11 cellular contexts compared by ENCODE assay signal in the genomic region with DNA sequence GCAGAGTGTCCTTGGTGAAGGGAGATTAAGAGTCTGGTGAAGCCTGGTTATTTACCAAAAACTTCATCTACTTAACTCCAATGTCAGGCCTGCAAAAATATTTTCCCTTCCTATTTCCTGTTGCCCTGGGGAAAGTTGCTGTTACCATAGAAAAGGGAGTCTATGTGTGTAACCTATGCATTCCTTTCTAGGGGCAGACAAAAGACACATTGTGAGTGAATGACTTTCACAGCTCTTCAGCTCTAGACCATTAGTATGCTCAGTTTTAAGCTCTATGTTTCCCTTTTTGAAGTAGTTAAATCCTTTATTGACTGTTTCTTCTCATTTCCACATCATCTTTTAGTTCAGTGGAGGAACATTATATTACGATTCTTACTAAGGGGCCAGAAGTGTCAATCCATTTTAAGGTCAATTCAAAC. TPM values are rescaled to one million over a fixed set of nuclear protein-coding genes. Genes with fewer than 3 reads are reported as not detected.
A peak's percentile ranks its signal among the peaks of the same experiment; 100 is the strongest.
DNase-seq lines count a peak whose midpoint lies in the region; ATAC-seq, FAIRE-seq and TF ChIP-seq lines count a peak whose summit lies in the region.
"Had no signal": no experiment of that assay in that cellular context is flagged by ENCODE, and none has a peak within 500 bp of the region (broad histone marks: within the 10 kb centered on the region; RNA-seq: fewer than 3 reads in every experiment).

No MANE protein-coding gene starts in this region.

- no peaks in the 10 kb centered on the region for H3K79me2 ChIP-seq in OCI-LY7 (ENCODE audit: insufficient read depth, low read depth, low read length)

- CTCF ChIA-PET in OCI-LY7 (lab: Charles Lee; ENCODE audit: unreplicated experiment): no interaction called here

- H3K27me3 ChIP-seq in H7 (ENCODE audit: control insufficient read depth, insufficient read depth, low read length) (no peaks in the 10 kb centered on the region), SJSA1 (replicated peaks) (no peaks in the 10 kb centered on the region), pancreas (no peaks in the 10 kb centered on the region)
- no peaks in the 10 kb centered on the region for H3K27me3 ChIP-seq in effector memory CD4-positive, alpha-beta T cell (replicated peaks; ENCODE audit: control insufficient read depth, insufficient read depth, low read length, poor library complexity, severe bottlenecking)
- H3K27me3 ChIP-seq: colonic mucosa had no signal

- intact Hi-C loops in pancreas (cut with DNase I) (no loop called here), OCI-LY7 (cut with micrococcal nuclease; ENCODE audit: unreplicated experiment) (no loop called here)

- H3K4me1 ChIP-seq in SJSA1 (replicated peaks) (peaks cover 38% of the 10 kb centered on the region), pancreas (peaks cover 4 to 9% (median 4%) of the 10 kb centered on the region in 3 donors), OCI-LY7 (ENCODE audit: insufficient read depth, low read length, poor library complexity, severe bottlenecking) (no peaks in the 10 kb centered on the region)
- no peaks in the 10 kb centered on the region for H3K4me1 ChIP-seq in effector memory CD4-positive, alpha-beta T cell (ENCODE audit: control insufficient read depth, insufficient read depth, low read length, poor library complexity, severe bottlenecking)
- H3K4me1 ChIP-seq: colonic mucosa had no signal

- H3K9me2 ChIP-seq in OCI-LY7 (ENCODE audit: insufficient read depth, low read length): no peaks in the 10 kb centered on the region

- WGBS in pancreas, 2 donors: 73 to 78% methylated on average over 1 of the region's 1 CpG

- no TSS peak for BruUV-seq in OCI-LY7 (replicated peaks; lab: Mats Ljungman, UMichigan)

- H3K4me3 ChIP-seq in H7 (ENCODE audit: insufficient read depth, low read depth, low read length) (no peak overlapping the region), SJSA1 (no peak overlapping the region), fibroblast of villous mesenchyme (ENCODE audit: low read depth, low read length) (no peak overlapping the region), pancreas (no peak overlapping the region), OCI-LY7 (ENCODE audit: low read depth, low read length, poor library complexity, severe bottlenecking) (no peak overlapping the region)
- no peak overlapping the region for H3K4me3 ChIP-seq in effector memory CD4-positive, alpha-beta T cell (ENCODE audit: insufficient read depth, low read depth, low read length, poor library complexity, severe bottlenecking)
- H3K4me3 ChIP-seq: colonic mucosa had no signal

- no peaks in the 10 kb centered on the region for H3K36me3 ChIP-seq in H7 (replicated peaks; ENCODE audit: control insufficient read depth, insufficient read depth, low read length)
- no peaks in the 10 kb centered on the region for H3K36me3 ChIP-seq in SJSA1
- H3K36me3 ChIP-seq in pancreas: no peaks in the 10 kb centered on the region
- H3K36me3 ChIP-seq in OCI-LY7 (ENCODE audit: insufficient read depth, low read length): no peaks in the 10 kb centered on the region
- no peaks in the 10 kb centered on the region for H3K36me3 ChIP-seq in effector memory CD4-positive, alpha-beta T cell (ENCODE audit: control insufficient read depth, insufficient read depth, low read length)
- H3K36me3 ChIP-seq: colonic mucosa had no signal

- TF ChIP-seq CTCF in fibroblast of villous mesenchyme (IDR thresholded peaks at IDR 0.05; ENCODE audit: insufficient read depth, low read depth, low read length) (no peak), pancreas (IDR thresholded peaks at IDR 0.05) (no peak), OCI-LY7 (conservative IDR thresholded peaks at IDR 0.05; ENCODE audit: low read length) (no peak)

- H3K9me3 ChIP-seq in SJSA1 (replicated peaks) (no peaks in the 10 kb centered on the region), pancreas (no peaks in the 10 kb centered on the region), OCI-LY7 (ENCODE audit: low read length) (no peaks in the 10 kb centered on the region)
- no peaks in the 10 kb centered on the region for H3K9me3 ChIP-seq in effector memory CD4-positive, alpha-beta T cell (ENCODE audit: control insufficient read depth, low read length)
- H3K9me3 ChIP-seq: colonic mucosa had no signal

- H2AFZ ChIP-seq in OCI-LY7 (ENCODE audit: low read length): no peak overlapping the region

- DNase-seq in H7 (peak; percentile 7), SJSA1 (ENCODE audit: low read depth in 1 of 2, low spot score in 2 of 2) (peak in 1 of 2 experiments; percentile 70), fibroblast of villous mesenchyme (ENCODE audit: low read depth) (peak; percentile 63), pancreas (no peak), OCI-LY7 (ENCODE audit: low spot score) (no peak), occipital lobe (lab: John Stamatoyannopoulos, UW) (no peak)
- DNase-seq in effector memory CD4-positive, alpha-beta T cell: no peak
- DNase-seq in stimulated activated CD4-positive, alpha-beta T cell treated with anti-CD3 and anti-CD28 coated beads, Interleukin-15, amount 100 ng/mL, for 24 hours: no peak
- DNase-seq: activated T-cell treated with anti-CD3 and anti-CD28 coated beads, Interleukin-2, amount 50 U/mL, for 1 hour; colonic mucosa; T-helper 9 cell had no signal

- no peak overlapping the region for H3K4me2 ChIP-seq in OCI-LY7 (ENCODE audit: low read length)

- POLR2A ChIA-PET in OCI-LY7 (lab: Charles Lee): interaction anchor here (0.6 kb wide), 1 partner anchor 171 kb away, joined by 3 read pairs; no protein-coding TSS in a partner anchor

- peak overlapping the region; percentile 89 for H3K27ac ChIP-seq in SJSA1
- H3K27ac ChIP-seq in pancreas: peak overlapping the region; percentile 4 to 56 (median 28)
- no peak overlapping the region for H3K27ac ChIP-seq in OCI-LY7 (ENCODE audit: low read depth, low read length, poor library complexity, severe bottlenecking)
- no peak overlapping the region for H3K27ac ChIP-seq in effector memory CD4-positive, alpha-beta T cell (ENCODE audit: insufficient read depth, low read length, poor library complexity, severe bottlenecking)
- H3K27ac ChIP-seq: colonic mucosa had no signal

- H4K20me1 ChIP-seq in OCI-LY7 (ENCODE audit: insufficient read depth, low read length): no peaks in the 10 kb centered on the region

- FAIRE-seq in pancreas (lab: Jason Lieb, UNC): no peak

- peak; percentile 38 to 69 (median 58) for ATAC-seq in pancreas

RNA-seq across cellular contexts. Expression of gene SGCE, which starts 45.6 kb away (rescaled TPM):
- 25.8 and 28.4 TPM in 2 replicates for total RNA-seq in H7 (2014; rRNA removed; shearing (Covaris generic))
- 117 and 123 TPM in 2 replicates for total RNA-seq in SJSA1 (2014; rRNA removed; shearing (Covaris generic))
- total RNA-seq in fibroblast of villous mesenchyme (43.5 and 92.8 TPM in 2 replicates), pancreas (10 to 100 TPM; 13.0 to 24.6 (median 15.8) TPM), OCI-LY7 (2022) (23.5 and 25.4 TPM in 2 replicates), occipital lobe (92.8 TPM)
- 10 to 100 TPM in 1 of 2 donors, 1 to 10 TPM in 1; 9.8 to 38.5 TPM for polyA plus RNA-seq in pancreas
- 27.1 and 40.2 TPM in 2 replicates for total RNA-seq in OCI-LY7 (2014; rRNA removed; shearing (Covaris generic))

Comparison
In these comparisons a context has a peak if more than half of its experiments do, and no peak if none do; other contexts are left out.
1. DNase-seq: peak in H7 (single experiment) and fibroblast of villous mesenchyme (single experiment); none in pancreas (0 of 6), OCI-LY7 (single experiment), effector memory CD4-positive, alpha-beta T cell (0 of 3), occipital lobe (single experiment) and stimulated activated CD4-positive, alpha-beta T cell treated with anti-CD3 and anti-CD28 coated beads, Interleukin-15, amount 100 ng/mL, for 24 hours (single experiment).
2. H3K27ac ChIP-seq: peak in SJSA1 (single experiment) and pancreas (4 of 4); none in OCI-LY7 (single experiment) and effector memory CD4-positive, alpha-beta T cell (single experiment).